ENCODE assay signal across 9 cellular contexts in genomic region chr5:161645264-161645663, GRCh38. TPM values are rescaled to one million over a fixed set of nuclear protein-coding genes. Genes with fewer than 3 reads are reported as not detected.
"Had no signal": no experiment of that assay in that cellular context is flagged by ENCODE, and none has a peak within 500 bp of the region (broad histone marks: within the 10 kb centered on the region; RNA-seq: fewer than 3 reads in every experiment).

No MANE protein-coding gene starts in this region.

- ATAC-seq: GM23338, HCT116 had no signal

- H3K4me2 ChIP-seq: GM23338 had no signal

- H3K36me3 ChIP-seq: HAP-1 had no signal

- DNase-seq: H7, HFFc6, Kasumi-1, KG1 had no signal

- H3K4me1 ChIP-seq: HAP-1 had no signal

- H3K9me3 ChIP-seq: HAP-1 had no signal

- H3K27ac ChIP-seq: HL-60 had no signal

- H2AFZ ChIP-seq: GM23338 had no signal

- H3K4me3 ChIP-seq: GM23338, HAP-1 had no signal

RNA-seq across cellular contexts. Expression of gene GABRA6, which starts 40.3 kb away (rescaled TPM):
- total RNA-seq: GM23338, H7, HFFc6 had no signal
- polyA plus RNA-seq: GM23338, IgD-negative memory B cell had no signal
